In the genomic region with DNA sequence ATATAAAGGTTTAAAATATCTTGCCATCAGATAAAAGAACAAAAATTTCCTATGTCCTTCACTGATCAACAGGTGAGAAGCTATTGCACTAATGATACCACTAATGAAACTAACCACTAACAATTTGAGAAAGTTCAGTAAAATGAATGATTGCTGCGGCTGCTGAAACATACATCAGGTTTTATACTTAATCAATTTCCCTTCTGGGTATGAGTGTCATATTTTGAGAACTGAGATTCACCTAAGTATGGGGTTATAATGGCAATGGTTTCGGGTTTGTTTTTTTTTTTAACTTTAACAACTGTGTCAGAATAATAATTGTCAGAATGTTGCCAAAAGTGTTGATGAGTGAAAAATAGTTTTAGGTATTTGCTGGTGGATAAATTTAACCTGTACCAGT, we compare ENCODE assay signal across 17 cellular contexts.
A peak's percentile ranks its signal among the peaks of the same experiment; 100 is the strongest.
DNase-seq lines count a peak whose midpoint lies in the region; ATAC-seq and TF ChIP-seq lines count a peak whose summit lies in the region.
"Had no signal": no experiment of that assay in that cellular context is flagged by ENCODE, and none has a peak within 500 bp of the region (broad histone marks: within the 10 kb centered on the region; RNA-seq: fewer than 3 reads in every experiment).

No MANE protein-coding gene starts in this region.

- H3K36me3 Mint-ChIP-seq in HFFc6 (ENCODE audit: low read depth): peaks cover 8% of the 10 kb centered on the region

- H3K4me3 Mint-ChIP-seq in HFFc6: no peak overlapping the region
- H3K4me3 Mint-ChIP-seq: activated CD8-positive, alpha-beta T cell treated with anti-CD3 and anti-CD28 coated beads, Interleukin-2, amount 10 ng/mL, durations not matched to agents 7 days and 5 days; activated naive CD8-positive, alpha-beta T cell treated with anti-CD3 and anti-CD28 coated beads for 36 hours; T-helper 17 cell had no signal

- TF ChIP-seq CTCF in GM12865 (IDR thresholded peaks at IDR 0.05; ENCODE audit: insufficient read depth, low read depth, low read length, missing control alignments): no peak
- no peak for TF ChIP-seq CTCF in HFFc6 (IDR thresholded peaks at IDR 0.05)
- TF ChIP-seq CTCF in foreskin fibroblast (IDR thresholded peaks at IDR 0.05; ENCODE audit: low read depth, low read length): no peak

- H3K4me3 ChIP-seq in GM12865 (ENCODE audit: low read depth, low read length) (no peak overlapping the region), foreskin fibroblast (ENCODE audit: low read depth in 1 of 2, low read length in 2 of 2) (no peak overlapping the region)
- H3K4me3 ChIP-seq: A549, psoas muscle had no signal

- ATAC-seq in GM19328 (IDR thresholded peaks at IDR 0.05; ENCODE audit: unreplicated experiment) (peak; percentile 67), HG02571 (IDR thresholded peaks at IDR 0.05; ENCODE audit: unreplicated experiment) (peak; percentile 81), HG03139 (IDR thresholded peaks at IDR 0.05; ENCODE audit: unreplicated experiment) (peak; percentile 84)
- ATAC-seq: A549; activated CD8-positive, alpha-beta T cell treated with anti-CD3 and anti-CD28 coated beads, Interleukin-2, amount 10 ng/mL, durations not matched to agents 7 days and 5 days; psoas muscle; T-helper 17 cell had no signal

- no peaks in the 10 kb centered on the region for H3K27me3 Mint-ChIP-seq in HFFc6 (ENCODE audit: insufficient read depth)
- H3K27me3 Mint-ChIP-seq: activated naive CD8-positive, alpha-beta T cell treated with anti-CD3 and anti-CD28 coated beads for 36 hours; T-helper 17 cell had no signal

- DNase-seq in GM12865 (ENCODE audit: low read depth) (peak; percentile 68), NCI-H2081 (lab: John Stamatoyannopoulos, UW) (no peak), HFFc6 (no peak), foreskin fibroblast (no peak), activated gamma-delta T cell (lab: John Stamatoyannopoulos, UW) (no peak)
- DNase-seq: activated CD8-positive, alpha-beta T cell treated with anti-CD3 and anti-CD28 coated beads, Interleukin-2, amount 10 ng/mL, durations not matched to agents 7 days and 5 days; activated naive CD8-positive, alpha-beta T cell treated with anti-CD3 and anti-CD28 coated beads for 36 hours; DMS79; NCI-H187 treated with DMSO at 0.1 percent for 48 hours; OCI-M1; psoas muscle; substantia nigra; T-helper 17 cell had no signal

- H3K4me1 Mint-ChIP-seq in HFFc6 (ENCODE audit: low read depth): no peaks in the 10 kb centered on the region

- no peak overlapping the region for H3K27ac Mint-ChIP-seq in HFFc6
- H3K27ac Mint-ChIP-seq: activated CD8-positive, alpha-beta T cell treated with anti-CD3 and anti-CD28 coated beads, Interleukin-2, amount 10 ng/mL, durations not matched to agents 7 days and 5 days; activated naive CD8-positive, alpha-beta T cell treated with anti-CD3 and anti-CD28 coated beads for 36 hours; T-helper 17 cell had no signal

- H3K9me3 Mint-ChIP-seq in HFFc6: no peaks in the 10 kb centered on the region; the same call in 1 of the 2 replicates
